In the genomic region with DNA sequence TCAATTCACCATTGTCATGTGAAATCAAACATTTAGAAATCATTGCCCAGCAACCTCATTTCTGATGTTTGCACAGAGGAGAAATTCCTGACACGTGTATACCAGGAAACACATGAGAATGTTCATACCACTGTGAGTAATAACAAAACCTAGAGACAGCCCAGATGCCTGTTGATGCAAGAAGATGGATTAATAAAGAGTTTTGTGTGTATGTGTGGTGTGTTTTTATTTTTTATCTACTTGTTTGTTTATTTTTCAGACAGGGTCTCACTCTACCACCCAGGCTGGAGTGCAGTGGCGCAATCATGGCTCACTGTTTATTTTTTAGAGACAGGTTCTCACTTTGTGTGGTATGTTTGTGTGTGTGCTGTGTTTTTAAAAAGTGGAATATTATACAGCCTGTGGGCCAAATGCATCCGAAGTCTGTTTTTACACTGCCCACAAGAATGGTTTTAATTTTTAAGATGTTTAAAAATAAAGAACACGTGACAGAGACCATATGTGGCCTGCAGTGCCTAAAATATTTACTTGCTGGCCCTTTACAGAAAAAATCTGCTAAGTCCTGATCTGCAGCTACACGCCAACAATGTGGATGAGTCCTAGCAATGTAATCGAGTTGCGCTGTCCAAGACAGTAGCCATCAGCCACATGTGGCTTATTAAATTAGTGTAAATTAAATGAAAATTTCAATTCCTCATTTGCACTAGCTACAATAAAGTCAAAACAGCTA, we compare ENCODE assay signal across 13 cellular contexts. TPM values are rescaled to one million over a fixed set of nuclear protein-coding genes. Genes with fewer than 3 reads are reported as not detected.
DNase-seq lines count a peak whose midpoint lies in the region; ATAC-seq and TF ChIP-seq lines count a peak whose summit lies in the region.
"Had no signal": no experiment of that assay in that cellular context is flagged by ENCODE, and none has a peak within 500 bp of the region (broad histone marks: within the 10 kb centered on the region; RNA-seq: fewer than 3 reads in every experiment).

No MANE protein-coding gene starts in this region.

- intact Hi-C loops in mucosa of descending colon (cut with DNase I, micrococcal nuclease): no loop called here

- no peak overlapping the region for H3K4me3 Mint-ChIP-seq in activated T-cell treated with anti-CD3 and anti-CD28 coated beads, Interleukin-2, amount 50 U/mL, for 24 hours
- H3K4me3 Mint-ChIP-seq: central memory CD8-positive, alpha-beta T cell had no signal

- in situ Hi-C loops in ACHN (cut with HindIII; ENCODE audit: low pct_ligation_motif_present, low pct_unique_long_range_greater_than_20kb, low sequenced_read_pairs): no loop called here

- H3K27me3 Mint-ChIP-seq in activated T-cell treated with anti-CD3 and anti-CD28 coated beads, Interleukin-2, amount 50 U/mL, for 24 hours: no peaks in the 10 kb centered on the region
- H3K27me3 Mint-ChIP-seq: central memory CD8-positive, alpha-beta T cell had no signal

- peak overlapping the region; percentile 77 for H3K27ac Mint-ChIP-seq in activated T-cell treated with anti-CD3 and anti-CD28 coated beads, Interleukin-2, amount 50 U/mL, for 24 hours

- peaks cover 26% of the 10 kb centered on the region for H3K4me1 ChIP-seq in RWPE2 (ENCODE audit: insufficient read depth, poor library complexity, severe bottlenecking)
- H3K4me1 ChIP-seq in mucosa of descending colon (ENCODE audit: low read depth): no peaks in the 10 kb centered on the region
- peaks cover 6% of the 10 kb centered on the region; the same call in 1 of the 2 replicates for H3K4me1 ChIP-seq in SJCRH30

- TF ChIP-seq CTCF in RWPE2 (IDR thresholded peaks at IDR 0.05; ENCODE audit: poor library complexity, severe bottlenecking) (no peak), epithelial cell of esophagus (IDR thresholded peaks at IDR 0.05; ENCODE audit: insufficient read depth, low read depth, low read length, missing control alignments) (no peak), mucosa of descending colon (IDR thresholded peaks at IDR 0.05) (no peak)

- H3K4me3 ChIP-seq in RWPE2 (ENCODE audit: severe bottlenecking) (no peak overlapping the region), epithelial cell of esophagus (ENCODE audit: low read length) (no peak overlapping the region), mucosa of descending colon (no peak overlapping the region), SJCRH30 (no peak overlapping the region)

- H3K27me3 ChIP-seq in RWPE2 (ENCODE audit: insufficient read depth, poor library complexity, severe bottlenecking) (no peaks in the 10 kb centered on the region), SJCRH30 (no peaks in the 10 kb centered on the region)

- H3K9me3 Mint-ChIP-seq in activated T-cell treated with anti-CD3 and anti-CD28 coated beads, Interleukin-2, amount 50 U/mL, for 24 hours: no peaks in the 10 kb centered on the region
- H3K9me3 Mint-ChIP-seq: central memory CD8-positive, alpha-beta T cell had no signal

- H3K4me1 Mint-ChIP-seq in activated T-cell treated with anti-CD3 and anti-CD28 coated beads, Interleukin-2, amount 50 U/mL, for 24 hours (ENCODE audit: low read depth): peaks cover 28% of the 10 kb centered on the region
- H3K4me1 Mint-ChIP-seq: central memory CD8-positive, alpha-beta T cell had no signal

- peaks cover 88% of the 10 kb centered on the region for H3K36me3 Mint-ChIP-seq in activated T-cell treated with anti-CD3 and anti-CD28 coated beads, Interleukin-2, amount 50 U/mL, for 24 hours (ENCODE audit: low read depth)

- no peak for DNase-seq in activated T-cell treated with anti-CD3 and anti-CD28 coated beads, Interleukin-2, amount 50 U/mL, for 24 hours
- DNase-seq in activated T-cell treated with anti-CD3 and anti-CD28 coated beads, Interleukin-2, amount 50 U/mL, for 1 hour: no peak
- DNase-seq in RWPE2 (ENCODE audit: low spot score) (no peak), epithelial cell of esophagus (ENCODE audit: low read depth) (peak; percentile 76), mucosa of descending colon (no peak), SJCRH30 (no peak), ACHN (no peak), GM19238 (ENCODE audit: insufficient read length, low spot score) (no peak)
- DNase-seq: activated naive CD4-positive, alpha-beta T cell treated with anti-CD3 and anti-CD28 coated beads, Interleukin-2, amount 50 U/mL, for 16 hours; posterior cingulate gyrus; Right ventricle myocardium superior; stimulated activated CD4-positive, alpha-beta T cell treated with anti-CD3 and anti-CD28 coated beads, Interleukin-12 subunit alpha, Interleukin-12 subunit beta, amount 100 ng/mL, for 4 hours had no signal

- peak; percentile 59 for ATAC-seq in RWPE2 (ENCODE audit: low read depth)
- peak; percentile 26 for ATAC-seq in mucosa of descending colon

- peaks cover 17% of the 10 kb centered on the region for H3K36me3 ChIP-seq in RWPE2 (ENCODE audit: low read depth)
- no peaks in the 10 kb centered on the region for H3K36me3 ChIP-seq in mucosa of descending colon (ENCODE audit: low read depth)
- peaks cover 23% of the 10 kb centered on the region for H3K36me3 ChIP-seq in SJCRH30

- no peaks in the 10 kb centered on the region for H3K9me3 ChIP-seq in RWPE2 (ENCODE audit: severe bottlenecking)
- H3K9me3 ChIP-seq in mucosa of descending colon: no peaks in the 10 kb centered on the region
- H3K9me3 ChIP-seq in SJCRH30 (replicated peaks): no peaks in the 10 kb centered on the region

- H3K27ac ChIP-seq in RWPE2 (ENCODE audit: poor library complexity, severe bottlenecking) (peak overlapping the region; percentile 92), SJCRH30 (no peak overlapping the region)

RNA-seq across cellular contexts. Expression of a gene that starts 39.2 kb away (rescaled TPM):
- 10 to 100 TPM in 1 of 3 donors, 1 to 10 TPM in 2; 8.5 to 13.2 (median 8.9) TPM for total RNA-seq in mucosa of descending colon
- 33.8 and 39.2 TPM in 2 replicates for total RNA-seq in SJCRH30 (2014; rRNA removed; shearing (Covaris generic))

RNA-seq across cellular contexts. Expression of a gene that starts 44.7 kb away (rescaled TPM):
- total RNA-seq in mucosa of descending colon: 10 to 100 TPM; 72.7 to 94.6 (median 92.0) TPM
- total RNA-seq in SJCRH30 (2014; rRNA removed; shearing (Covaris generic)): 282 and 303 TPM in 2 replicates
